In genomic region chr3:5205165-5205941, GRCh38 we compare ENCODE assay signal across 9 cellular contexts. TPM values are rescaled to one million over a fixed set of nuclear protein-coding genes. Genes with fewer than 3 reads are reported as not detected.
DNase-seq lines count a peak whose midpoint lies in the region; ATAC-seq and TF ChIP-seq lines count a peak whose summit lies in the region.
"Had no signal": no experiment of that assay in that cellular context is flagged by ENCODE, and none has a peak within 500 bp of the region (broad histone marks: within the 10 kb centered on the region; RNA-seq: fewer than 3 reads in every experiment).

No MANE protein-coding gene starts in this region.

- no peaks in the 10 kb centered on the region for H3F3A ChIP-seq in GM23338 (replicated peaks; ENCODE audit: low read depth)

- no peaks in the 10 kb centered on the region for H3K9me2 ChIP-seq in GM23338 (ENCODE audit: insufficient read depth)

- H3K4me1 Mint-ChIP-seq in CD14-positive monocyte, result no peaks in the 10 kb centered on the region
- no peaks in the 10 kb centered on the region for H3K4me1 Mint-ChIP-seq in GM23338

- H3K4me2 ChIP-seq in GM23338, result no peak overlapping the region

- H3K4me3 Mint-ChIP-seq in CD14-positive monocyte (no peak overlapping the region), GM23338 (no peak overlapping the region)

- intact Hi-C loops in CD14-positive monocyte (cut with micrococcal nuclease), result no loop called here

- H4K20me1 ChIP-seq in GM23338 (replicated peaks; ENCODE audit: insufficient read depth), result 0 out of 2 replicates have a peak, but pooled peaks cover 2% of the 10 kb centered on the region

- H3K79me2 ChIP-seq in GM23338 (replicated peaks; ENCODE audit: insufficient read depth), result no peaks in the 10 kb centered on the region

- peaks cover 26% of the 10 kb centered on the region for H3K36me3 ChIP-seq in GM23338 (ENCODE audit: insufficient read depth)

- DNase-seq in fibroblast of mammary gland (ENCODE audit: low read depth), result peak; percentile 78
- DNase-seq in NCI-H748 treated with DMSO at 0.1 percent for 48 hours (lab: John Stamatoyannopoulos, UW), result no peak
- DNase-seq in CD14-positive monocyte (ENCODE audit: low spot score), result no peak
- no peak for DNase-seq in GM23338 (ENCODE audit: low spot score)
- no peak for DNase-seq in SKM-1 treated with dmso at 0.1 percent for 144 hours (lab: John Stamatoyannopoulos, UW; ENCODE audit: unreplicated experiment)
- DNase-seq: sigmoid colon had no signal

- H3K27ac Mint-ChIP-seq in CD14-positive monocyte, result peak overlapping the region in 3 of 7 donors; percentile 69 to 75 (median 75)
- H3K27ac Mint-ChIP-seq in GM23338, result no peak overlapping the region; the same call in 1 of the 2 replicates

- no peaks in the 10 kb centered on the region for H3K4me1 ChIP-seq in GM23338 (ENCODE audit: insufficient read depth)
- H3K4me1 ChIP-seq: sigmoid colon had no signal

- H2AFZ ChIP-seq in GM23338, result no peak overlapping the region

- H3K27ac ChIP-seq in GM23338 (ENCODE audit: low read depth), result no peak overlapping the region
- H3K27ac ChIP-seq: sigmoid colon had no signal

- peaks cover 0 to 2% (median 0%) of the 10 kb centered on the region in 7 donors for H3K9me3 Mint-ChIP-seq in CD14-positive monocyte
- H3K9me3 Mint-ChIP-seq in GM23338, result no peaks in the 10 kb centered on the region

- ATAC-seq in GM18508 (IDR thresholded peaks at IDR 0.05; ENCODE audit: insufficient read depth, unreplicated experiment), result peak; percentile 99
- peak; percentile 97 for ATAC-seq in GM21367 (IDR thresholded peaks at IDR 0.05; ENCODE audit: unreplicated experiment)
- ATAC-seq in HG03432 (IDR thresholded peaks at IDR 0.05; ENCODE audit: unreplicated experiment), result peak; percentile 99
- ATAC-seq in GM23338, result no peak

- H3K27me3 ChIP-seq in GM23338 (ENCODE audit: insufficient read depth), result no peaks in the 10 kb centered on the region
- H3K27me3 ChIP-seq: sigmoid colon had no signal

- TF ChIP-seq CTCF in fibroblast of mammary gland (conservative IDR thresholded peaks at IDR 0.05; ENCODE audit: control insufficient read depth, insufficient read depth, low read depth, low read length), result no peak
- TF ChIP-seq CTCF in CD14-positive monocyte (IDR thresholded peaks at IDR 0.05), result no peak
- TF ChIP-seq CTCF in GM23338 (conservative IDR thresholded peaks at IDR 0.05; ENCODE audit: low read depth in 2 of 2), result no peak

- no peaks in the 10 kb centered on the region for H3K27me3 Mint-ChIP-seq in CD14-positive monocyte (ENCODE audit: low read depth in 3 of 3)
- peaks cover 3% of the 10 kb centered on the region for H3K27me3 Mint-ChIP-seq in GM23338 (ENCODE audit: insufficient read depth, low read depth, poor library complexity)

- H3K4me3 ChIP-seq in fibroblast of mammary gland (ENCODE audit: control insufficient read depth, low read depth, low read length) (no peak overlapping the region), GM23338 (no peak overlapping the region)
- H3K4me3 ChIP-seq: sigmoid colon had no signal

- H3K36me3 Mint-ChIP-seq in CD14-positive monocyte (peaks cover 89 to 95% of the 10 kb centered on the region in 2 donors), GM23338 (ENCODE audit: low read depth) (peaks cover 84% of the 10 kb centered on the region)

TF ChIP-seq in GM23338, 12 proteins besides CTCF, POLR2A, EP300 and RAD21:
- TF ChIP-seq EZH2phosphoT487 (IDR thresholded peaks at IDR 0.05; ENCODE audit: unreplicated experiment), result no peak
TF ChIP-seq in GM23338: peak in this region for 0.

RNA-seq across cellular contexts. Expression of gene EDEM1, which starts 17.8 kb away (rescaled TPM):
- polyA plus RNA-seq in CD14-positive monocyte (10 to 100 TPM; 17.5 to 23.7 TPM), GM23338 (2016; fragmentation: Nextera tagmentation; extraction: Ambion mirVana) (2.2 and 2.3 TPM in 2 replicates)
- 10.4 and 36.7 TPM in 2 replicates for total RNA-seq in GM23338 (2014; rRNA removed; shearing (Covaris generic))
